18 cellular contexts compared by ENCODE assay signal in the genomic region with DNA sequence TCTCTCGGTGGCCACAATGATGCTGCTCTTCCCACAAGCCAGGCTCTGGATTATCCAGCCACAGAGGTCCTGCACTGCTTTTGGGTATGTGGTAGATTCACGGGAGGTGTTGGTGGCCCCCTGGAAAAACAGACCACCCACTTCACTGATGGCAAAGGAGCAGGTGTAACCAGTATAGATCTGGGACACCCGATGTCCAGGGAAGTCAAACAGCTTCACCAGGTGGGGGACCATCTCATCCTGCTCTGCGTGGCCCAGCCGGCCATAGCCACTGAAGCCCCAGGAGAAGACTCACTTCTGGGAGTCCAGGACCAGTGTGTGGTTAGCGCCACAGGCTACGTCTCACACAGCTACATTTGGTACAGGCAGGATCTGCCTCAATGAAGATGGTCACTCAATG.
DNase-seq lines count a peak whose midpoint lies in the region; ATAC-seq and TF ChIP-seq lines count a peak whose summit lies in the region.
"Had no signal": no experiment of that assay in that cellular context is flagged by ENCODE, and none has a peak within 500 bp of the region (broad histone marks: within the 10 kb centered on the region; RNA-seq: fewer than 3 reads in every experiment).

No MANE protein-coding gene starts in this region.

- intact Hi-C loops in activated CD4-positive, alpha-beta T cell treated with anti-CD3 and anti-CD28 coated beads, Interleukin-2, amount 10 ng/mL, durations not matched to agents 24 days and 14 days (cut with micrococcal nuclease) = no loop called here
- intact Hi-C loops in upper lobe of right lung (cut with DNase I) = no loop called here
- intact Hi-C loops in testis (cut with DNase I; ENCODE audit: low total_unique reads) = no loop called here

- H2AK5ac ChIP-seq in neuronal stem cell (ENCODE audit: low read depth, low read length) = no peak overlapping the region

- no peaks in the 10 kb centered on the region for H3K4me1 ChIP-seq in neuronal stem cell (ENCODE audit: control insufficient read depth in 2 of 2, insufficient read depth in 1 of 2, low read depth in 1 of 2, low read length in 2 of 2)
- no peaks in the 10 kb centered on the region for H3K4me1 ChIP-seq in upper lobe of right lung
- no peaks in the 10 kb centered on the region for H3K4me1 ChIP-seq in testis
- H3K4me1 ChIP-seq: A549; BLaER1 treated with 17β-estradiol and CSF1 and Interleukin-3, amounts not matched to agents 10 nM and 100 nM; Caco-2 had no signal

- H3K27ac ChIP-seq in neuronal stem cell (replicated peaks; ENCODE audit: low read length) (no peak overlapping the region), upper lobe of right lung (no peak overlapping the region), testis (no peak overlapping the region)
- H3K27ac ChIP-seq: 22Rv1; A549; BLaER1 treated with 17β-estradiol and CSF1 and Interleukin-3, amounts not matched to agents 10 nM and 100 nM; C4-2B had no signal

- peaks cover 2 to 10% of the 10 kb centered on the region in 2 donors for H3K36me3 ChIP-seq in neuronal stem cell (replicated peaks in 1 of 2; ENCODE audit: control insufficient read depth in 2 of 2, insufficient read depth in 2 of 2, low read length in 2 of 2)
- no peaks in the 10 kb centered on the region for H3K36me3 ChIP-seq in upper lobe of right lung
- H3K36me3 ChIP-seq in testis (ENCODE audit: low read depth, missing control alignments) = no peaks in the 10 kb centered on the region

- H3K9me3 Mint-ChIP-seq in activated CD4-positive, alpha-beta T cell treated with anti-CD3 and anti-CD28 coated beads, Interleukin-2, amount 10 ng/mL, durations not matched to agents 24 days and 14 days = peaks cover 11% of the 10 kb centered on the region
- H3K9me3 Mint-ChIP-seq in activated CD4-positive, alpha-beta T cell treated with anti-CD3 and anti-CD28 coated beads, Interleukin-2, amount 10 ng/mL, durations not matched to agents 7 days and 5 days = peaks cover 16% of the 10 kb centered on the region

- H3K9me3 ChIP-seq in neuronal stem cell (replicated peaks in 1 of 2; ENCODE audit: control insufficient read depth in 2 of 2, insufficient read depth in 1 of 2, low read depth in 1 of 2, low read length in 2 of 2) = peaks cover 2 to 9% of the 10 kb centered on the region in 2 donors
- H3K9me3 ChIP-seq in upper lobe of right lung = no peaks in the 10 kb centered on the region
- H3K9me3 ChIP-seq in testis = no peaks in the 10 kb centered on the region
- H3K9me3 ChIP-seq: A549, Caco-2 had no signal

- no peaks in the 10 kb centered on the region for H3K36me3 Mint-ChIP-seq in activated CD4-positive, alpha-beta T cell treated with anti-CD3 and anti-CD28 coated beads, Interleukin-2, amount 10 ng/mL, durations not matched to agents 24 days and 14 days (ENCODE audit: low read depth)
- peaks cover 5% of the 10 kb centered on the region for H3K36me3 Mint-ChIP-seq in activated CD4-positive, alpha-beta T cell treated with anti-CD3 and anti-CD28 coated beads, Interleukin-2, amount 10 ng/mL, durations not matched to agents 7 days and 5 days (ENCODE audit: low read depth)

- TF ChIP-seq CTCF in upper lobe of right lung (IDR thresholded peaks at IDR 0.05) (no peak), testis (IDR thresholded peaks at IDR 0.05) (no peak)

- POLR2A ChIA-PET in activated CD4-positive, alpha-beta T cell treated with anti-CD3 and anti-CD28 coated beads, Interleukin-2, amount 10 ng/mL, durations not matched to agents 7 days and 5 days (lab: Charles Lee) = no interaction called here

- CTCF ChIA-PET in activated CD4-positive, alpha-beta T cell treated with anti-CD3 and anti-CD28 coated beads, Interleukin-2, amount 10 ng/mL, durations not matched to agents 7 days and 5 days (lab: Charles Lee) = no interaction called here

- H3K4me3 ChIP-seq in neuronal stem cell (ENCODE audit: low read length in 2 of 2) = peak overlapping the region in 1 of 2 donors; percentile 40
- H3K4me3 ChIP-seq in upper lobe of right lung = no peak overlapping the region
- H3K4me3 ChIP-seq in testis = no peak overlapping the region
- H3K4me3 ChIP-seq: A549; BLaER1 treated with 17β-estradiol and CSF1 and Interleukin-3, amounts not matched to agents 10 nM and 100 nM had no signal

- TF ChIP-seq POLR2A in testis (IDR thresholded peaks at IDR 0.05) = no peak

- peak overlapping the region; percentile 80 for H3K18ac ChIP-seq in neuronal stem cell (ENCODE audit: low read length)

- no peak overlapping the region for H4K91ac ChIP-seq in neuronal stem cell (ENCODE audit: low read depth, low read length, poor library complexity)

- DNase-seq in activated CD4-positive, alpha-beta T cell treated with anti-CD3 and anti-CD28 coated beads, Interleukin-2, amount 10 ng/mL, durations not matched to agents 24 days and 14 days = peak; percentile 41
- DNase-seq in activated CD4-positive, alpha-beta T cell treated with anti-CD3 and anti-CD28 coated beads, Interleukin-2, amount 10 ng/mL, durations not matched to agents 7 days and 5 days = no peak
- no peak for DNase-seq in neuronal stem cell (ENCODE audit: low spot score)
- no peak for DNase-seq in upper lobe of right lung
- DNase-seq in testis = no peak
- DNase-seq: AML-193; Caco-2; Calu3; CD4-positive, alpha-beta T cell; CD8-positive, alpha-beta T cell; DMS79 treated with DMSO at 0.1 percent for 48 hours; GF-D8 had no signal

- H3K4me3 Mint-ChIP-seq in activated CD4-positive, alpha-beta T cell treated with anti-CD3 and anti-CD28 coated beads, Interleukin-2, amount 10 ng/mL, durations not matched to agents 24 days and 14 days = no peak overlapping the region
- no peak overlapping the region for H3K4me3 Mint-ChIP-seq in activated CD4-positive, alpha-beta T cell treated with anti-CD3 and anti-CD28 coated beads, Interleukin-2, amount 10 ng/mL, durations not matched to agents 7 days and 5 days
- H3K4me3 Mint-ChIP-seq: B cell; CD4-positive, alpha-beta T cell; CD8-positive, alpha-beta T cell had no signal

- no peaks in the 10 kb centered on the region for H3K27me3 ChIP-seq in neuronal stem cell (ENCODE audit: control insufficient read depth in 3 of 3, insufficient read depth in 3 of 3, low read depth in 1 of 3, low read length in 3 of 3)
- no peaks in the 10 kb centered on the region for H3K27me3 ChIP-seq in upper lobe of right lung
- H3K27me3 ChIP-seq in testis = no peaks in the 10 kb centered on the region
- H3K27me3 ChIP-seq: BLaER1 treated with 17β-estradiol and CSF1 and Interleukin-3, amounts not matched to agents 10 nM and 100 nM had no signal

- H3K4me1 Mint-ChIP-seq in activated CD4-positive, alpha-beta T cell treated with anti-CD3 and anti-CD28 coated beads, Interleukin-2, amount 10 ng/mL, durations not matched to agents 24 days and 14 days = no peaks in the 10 kb centered on the region
- peaks cover 2% of the 10 kb centered on the region for H3K4me1 Mint-ChIP-seq in activated CD4-positive, alpha-beta T cell treated with anti-CD3 and anti-CD28 coated beads, Interleukin-2, amount 10 ng/mL, durations not matched to agents 7 days and 5 days
- H3K4me1 Mint-ChIP-seq: B cell had no signal

- H3K27me3 Mint-ChIP-seq in activated CD4-positive, alpha-beta T cell treated with anti-CD3 and anti-CD28 coated beads, Interleukin-2, amount 10 ng/mL, durations not matched to agents 24 days and 14 days = peaks cover 4% of the 10 kb centered on the region
- no peaks in the 10 kb centered on the region for H3K27me3 Mint-ChIP-seq in activated CD4-positive, alpha-beta T cell treated with anti-CD3 and anti-CD28 coated beads, Interleukin-2, amount 10 ng/mL, durations not matched to agents 7 days and 5 days
- H3K27me3 Mint-ChIP-seq: B cell; CD4-positive, alpha-beta T cell had no signal

- no peak overlapping the region for H4K8ac ChIP-seq in neuronal stem cell (ENCODE audit: low read depth, low read length)

- no CpG with 5 or more reads among the region's 7 CpGs for whole genome bisulfite sequencing in neuronal stem cell (ENCODE audit: extremely low coverage in 2 of 2, insufficient read length in 2 of 2, insufficient replicate concordance in 1 of 2), 2 donors
- 100% methylated on average over 6 to 7 of the region's 7 CpGs for WGBS in testis, 2 donors

- no peak overlapping the region for H2BK5ac ChIP-seq in neuronal stem cell (ENCODE audit: low read length)

- H2BK12ac ChIP-seq in neuronal stem cell (ENCODE audit: low read length) = no peak overlapping the region

- H3K14ac ChIP-seq in neuronal stem cell (ENCODE audit: low read length) = no peak overlapping the region

- no peak overlapping the region for H3K9ac ChIP-seq in neuronal stem cell (ENCODE audit: low read depth, low read length, poor library complexity)
- H3K9ac ChIP-seq: BLaER1 treated with 17β-estradiol and CSF1 and Interleukin-3, amounts not matched to agents 10 nM and 100 nM had no signal

- no peak overlapping the region for H2BK15ac ChIP-seq in neuronal stem cell (ENCODE audit: low read length)

- no peak overlapping the region for H2BK120ac ChIP-seq in neuronal stem cell (ENCODE audit: low read depth, low read length)

- H2AFZ ChIP-seq in neuronal stem cell (ENCODE audit: low read length) = no peak overlapping the region

- H3K4me2 ChIP-seq in neuronal stem cell (ENCODE audit: insufficient read depth, low read length, poor library complexity, severe bottlenecking) = no peak overlapping the region
- H3K4me2 ChIP-seq: A549; BLaER1 treated with 17β-estradiol and CSF1 and Interleukin-3, amounts not matched to agents 10 nM and 100 nM had no signal

- ATAC-seq in upper lobe of right lung (peak; percentile 13), GM21717 (IDR thresholded peaks at IDR 0.05; ENCODE audit: unreplicated experiment) (no peak)
- ATAC-seq: A549; CD8-positive, alpha-beta T cell had no signal

- H3K27ac Mint-ChIP-seq in activated CD4-positive, alpha-beta T cell treated with anti-CD3 and anti-CD28 coated beads, Interleukin-2, amount 10 ng/mL, durations not matched to agents 24 days and 14 days = no peak overlapping the region
- H3K27ac Mint-ChIP-seq in activated CD4-positive, alpha-beta T cell treated with anti-CD3 and anti-CD28 coated beads, Interleukin-2, amount 10 ng/mL, durations not matched to agents 7 days and 5 days = no peak overlapping the region
- H3K27ac Mint-ChIP-seq: B cell; CD4-positive, alpha-beta T cell; CD8-positive, alpha-beta T cell had no signal

- no peak overlapping the region for H3K4ac ChIP-seq in neuronal stem cell (ENCODE audit: low read length)

- H3K79me1 ChIP-seq in neuronal stem cell (ENCODE audit: low read depth, low read length) = no peaks in the 10 kb centered on the region

- no peak overlapping the region for H3K23ac ChIP-seq in neuronal stem cell (ENCODE audit: low read depth, low read length, poor library complexity)
